ENCODE assay signal across 27 cellular contexts in the genomic region with DNA sequence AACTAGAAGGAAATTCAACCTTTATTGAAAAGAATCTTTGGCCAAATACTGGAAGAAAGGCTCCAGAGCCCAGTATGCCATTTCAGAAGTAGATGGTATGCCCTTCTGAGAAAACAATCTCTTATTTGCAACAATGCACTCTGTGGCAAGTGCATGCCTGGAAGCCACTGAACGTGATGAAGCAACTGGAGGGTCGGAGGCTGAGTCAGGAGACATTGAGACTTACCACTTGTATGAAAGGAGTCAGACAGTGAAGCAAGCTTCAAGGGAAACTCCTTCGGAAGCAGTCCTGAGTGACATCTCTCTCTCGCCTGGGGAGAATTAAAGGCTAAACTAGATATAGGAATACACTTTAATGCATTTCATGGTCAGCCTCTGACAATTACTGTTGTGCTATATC.
"Had no signal": no experiment of that assay in that cellular context is flagged by ENCODE, and none has a peak within 500 bp of the region (broad histone marks: within the 10 kb centered on the region; RNA-seq: fewer than 3 reads in every experiment).

No MANE protein-coding gene starts in this region.

- H3K4me1 ChIP-seq: esophagus squamous epithelium, foreskin keratinocyte, gastroesophageal sphincter, heart right ventricle, pancreas, right lobe of liver, suprapubic skin, transverse colon, upper lobe of right lung, uterus had no signal

- H3K27me3 ChIP-seq: esophagus squamous epithelium, foreskin keratinocyte, gastroesophageal sphincter, heart right ventricle, neutrophil, pancreas, right lobe of liver, suprapubic skin, transverse colon, upper lobe of right lung, uterus had no signal

- H3K4me3 ChIP-seq: coronary artery, esophagus squamous epithelium, gastroesophageal sphincter, heart right ventricle, lung, mucosa of descending colon, pancreas, right lobe of liver, smooth muscle cell, suprapubic skin, transverse colon, upper lobe of right lung, uterus had no signal

- H3K9me3 ChIP-seq: esophagus squamous epithelium, gastroesophageal sphincter, mucosa of descending colon, neutrophil, pancreas, right lobe of liver, suprapubic skin, transverse colon, upper lobe of right lung, uterus had no signal

- H3K36me3 ChIP-seq: esophagus squamous epithelium, gastroesophageal sphincter, heart right ventricle, neutrophil, pancreas, right lobe of liver, suprapubic skin, transverse colon, upper lobe of right lung, uterus had no signal

- H3K4me2 ChIP-seq: smooth muscle cell had no signal

- H3K27ac ChIP-seq: coronary artery, esophagus squamous epithelium, foreskin keratinocyte, gastroesophageal sphincter, heart right ventricle, neutrophil, pancreas, right lobe of liver, suprapubic skin, transverse colon, upper lobe of right lung, uterus had no signal

- DNase-seq: dermis blood vessel endothelial cell; effector memory CD4-positive, alpha-beta T cell; erythroblast; esophagus squamous epithelium; foreskin keratinocyte; heart right ventricle; hippocampal formation; mesenchymal stem cell; mucosa of descending colon; naive B cell; pancreas; right lobe of liver; stimulated activated CD4-positive, alpha-beta T cell treated with anti-CD3 and anti-CD28 coated beads, Interleukin-12 subunit alpha, Interleukin-12 subunit beta, amount 100 ng/mL, for 4 hours; stimulated activated CD4-positive, alpha-beta T cell treated with anti-CD3 and anti-CD28 coated beads, Interleukin-1b, Interleukin-23, amount 100 ng/mL, for 48 hours; stimulated activated CD4-positive, alpha-beta T cell treated with anti-CD3 and anti-CD28 coated beads, Interleukin-4, amount 100 ng/mL, for 1 hour; stimulated activated CD8-positive, alpha-beta memory T cell treated with anti-CD3 and anti-CD28 coated beads, Interleukin-4, amount 100 ng/mL, for 48 hours; stimulated activated naive CD4-positive, alpha-beta T cell; stimulated activated naive CD8-positive, alpha-beta T cell treated with anti-CD3 and anti-CD28 coated beads, Interleukin-15, amount 100 ng/mL, for 72 hours; transverse colon; upper lobe of right lung; uterus had no signal
